Comparison of ENCODE assay signal across 1 cellular context in the genomic region with DNA sequence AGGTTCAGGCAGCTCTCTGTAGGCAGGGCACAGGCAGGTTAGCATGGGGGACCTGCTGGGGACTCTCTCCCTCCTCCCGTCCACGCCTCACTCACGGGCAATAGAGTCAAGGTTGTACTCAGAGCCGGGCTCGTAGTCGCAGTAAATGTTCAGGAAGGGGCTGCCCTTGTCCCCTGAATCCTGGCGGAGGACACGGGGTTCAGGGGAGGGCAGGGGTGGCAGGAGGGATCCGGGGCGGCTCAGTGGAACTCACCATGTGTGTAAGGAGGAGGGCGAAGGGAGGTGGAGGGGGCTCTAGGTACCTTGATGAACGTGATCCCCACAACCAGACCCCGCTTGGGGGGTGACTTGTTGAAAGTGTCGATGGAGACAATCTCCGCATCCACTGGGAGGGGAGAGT.
TF ChIP-seq lines count a peak whose summit lies in the region.

No MANE protein-coding gene starts in this region.

TF ChIP-seq in IMR-90, 13 proteins besides CTCF, POLR2A, EP300 and RAD21 (continued from another document):
- TF ChIP-seq BHLHE40 (IDR thresholded peaks at IDR 0.05; ENCODE audit: low read depth, low read length) (no peak), MXI1 (IDR thresholded peaks at IDR 0.05; ENCODE audit: borderline replicate concordance, low read depth, low read length) (no peak), USF2 (IDR thresholded peaks at IDR 0.05; ENCODE audit: low read depth, low read length) (no peak), RCOR1 (IDR thresholded peaks at IDR 0.05; ENCODE audit: insufficient replicate concordance, low read length) (no peak)
